Comparison of ENCODE assay signal across 16 cellular contexts in the genomic region with DNA sequence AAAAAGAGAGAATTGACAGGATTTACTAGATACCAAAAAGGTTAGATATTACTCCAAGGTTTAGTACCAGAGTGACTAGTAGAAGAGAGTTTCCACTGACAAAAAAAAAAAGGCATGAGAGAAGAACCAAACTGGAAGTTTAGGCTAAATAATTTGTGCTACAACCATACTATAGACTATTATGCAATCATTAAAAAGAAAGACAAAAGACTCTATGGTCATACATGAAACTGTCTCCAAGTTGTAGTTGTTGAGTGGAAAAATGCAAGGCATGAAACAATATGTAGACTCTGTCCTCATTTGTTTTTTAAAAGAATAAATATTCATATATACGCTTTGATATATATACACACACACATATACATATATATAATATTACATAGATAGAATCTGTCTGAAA.
"Had no signal": no experiment of that assay in that cellular context is flagged by ENCODE, and none has a peak within 500 bp of the region (broad histone marks: within the 10 kb centered on the region; RNA-seq: fewer than 3 reads in every experiment).

No MANE protein-coding gene starts in this region.

- H3K27me3 ChIP-seq: adrenal gland had no signal

- H3K27ac Mint-ChIP-seq: activated T-helper 1 cell treated with anti-CD3 and anti-CD28 coated beads, Interleukin-12 subunit alpha, Interleukin-12 subunit beta, Interleukin-2, Interleukin-4 antibody, amounts not matched to agents 30 ng/mL and 10 ng/mL and 1 ng/mL, durations not matched to agents 14 hours and 24 hours and 36 hours had no signal

- DNase-seq: activated CD4-positive, alpha-beta T cell treated with anti-CD3 and anti-CD28 coated beads for 4 hours; activated naive CD4-positive, alpha-beta T cell; adrenal gland; central memory CD4-positive, alpha-beta T cell; effector memory CD4-positive, alpha-beta T cell; hippocampal formation; left cardiac atrium; lower lobe of right lung; naive B cell; posterior cingulate gyrus; stimulated activated CD4-positive, alpha-beta T cell treated with anti-CD3 and anti-CD28 coated beads, Interleukin-2, amount 100 ng/mL, for 24 hours; stimulated activated naive CD4-positive, alpha-beta T cell; T-helper 9 cell had no signal

- H3K27ac ChIP-seq: adrenal gland, lower lobe of right lung, neutrophil had no signal

- H3K9me3 Mint-ChIP-seq: activated T-helper 1 cell treated with anti-CD3 and anti-CD28 coated beads, Interleukin-12 subunit alpha, Interleukin-12 subunit beta, Interleukin-2, Interleukin-4 antibody, amounts not matched to agents 30 ng/mL and 10 ng/mL and 1 ng/mL, durations not matched to agents 14 hours and 24 hours and 36 hours; naive B cell had no signal

- H3K4me3 ChIP-seq: adrenal gland, lower lobe of right lung had no signal

- ATAC-seq: lower lobe of right lung, right cardiac atrium had no signal

- H3K9me3 ChIP-seq: adrenal gland, lower lobe of right lung, neutrophil had no signal

- H3K36me3 ChIP-seq: adrenal gland, lower lobe of right lung, neutrophil had no signal

- H3K4me3 Mint-ChIP-seq: activated T-helper 1 cell treated with anti-CD3 and anti-CD28 coated beads, Interleukin-12 subunit alpha, Interleukin-12 subunit beta, Interleukin-2, Interleukin-4 antibody, amounts not matched to agents 30 ng/mL and 10 ng/mL and 1 ng/mL, durations not matched to agents 14 hours and 24 hours and 36 hours had no signal
